Comparison of ENCODE assay signal across 1 cellular context in genomic region chr17:56754523-56755208, GRCh38.
TF ChIP-seq lines count a peak whose summit lies in the region.

No MANE protein-coding gene starts in this region.

TF ChIP-seq in IMR-90, 13 proteins besides CTCF, POLR2A, EP300 and RAD21 (continued from another document):
- no peak for TF ChIP-seq MAZ (IDR thresholded peaks at IDR 0.05; ENCODE audit: borderline replicate concordance, low read depth, low read length)
- TF ChIP-seq CHD1 (IDR thresholded peaks at IDR 0.05; ENCODE audit: low read depth, low read length) = no peak
- no peak for TF ChIP-seq RCOR1 (IDR thresholded peaks at IDR 0.05; ENCODE audit: insufficient replicate concordance, low read length)
- no peak for TF ChIP-seq MAFK (IDR thresholded peaks at IDR 0.05; ENCODE audit: low read depth, low read length)
- no peak for TF ChIP-seq MXI1 (IDR thresholded peaks at IDR 0.05; ENCODE audit: borderline replicate concordance, low read depth, low read length)
- no peak for TF ChIP-seq SMC3 (IDR thresholded peaks at IDR 0.05; ENCODE audit: low read depth, low read length)
